In the genomic region with DNA sequence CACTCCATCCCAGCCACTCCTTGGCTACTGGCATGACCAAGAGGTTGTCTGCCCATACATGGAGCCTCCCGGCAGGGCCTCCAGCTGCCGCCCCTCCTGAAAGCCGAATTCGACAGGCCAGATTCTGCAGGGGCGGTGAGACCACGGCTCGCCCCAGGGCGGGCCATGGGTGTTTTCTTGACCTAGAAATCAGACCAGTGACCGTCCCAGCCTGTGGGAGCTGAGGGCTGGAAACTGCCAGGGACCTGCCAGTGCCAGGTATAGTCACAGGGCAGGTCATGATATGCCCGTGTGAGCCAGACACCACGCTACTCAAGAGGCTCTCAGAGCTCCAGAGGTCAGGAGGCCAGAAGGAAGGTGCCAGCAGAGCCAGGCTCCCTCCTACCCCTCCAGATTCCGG, we compare ENCODE assay signal across 16 cellular contexts. TPM values are rescaled to one million over a fixed set of nuclear protein-coding genes. Genes with fewer than 3 reads are reported as not detected.
"Had no signal": no experiment of that assay in that cellular context is flagged by ENCODE, and none has a peak within 500 bp of the region (broad histone marks: within the 10 kb centered on the region; RNA-seq: fewer than 3 reads in every experiment).

No MANE protein-coding gene starts in this region.

- H3K4me3 ChIP-seq: hepatocyte, mucosa of descending colon, skin epidermis, thyroid gland had no signal

- ATAC-seq: activated T-cell treated with anti-CD3 and anti-CD28 coated beads, Interleukin-2, amount 50 U/mL, for 72 hours had no signal

- H3K27me3 ChIP-seq: hepatocyte, thyroid gland had no signal

- DNase-seq: activated CD4-positive, alpha-beta memory T cell treated with anti-CD3 and anti-CD28 coated beads, Interleukin-2, amount 10 ng/mL, durations not matched to agents 7 days and 5 days; activated CD8-positive, alpha-beta memory T cell treated with anti-CD3 and anti-CD28 coated beads, Interleukin-2, amount 50 U/mL, for 4 hours; activated naive CD4-positive, alpha-beta T cell; activated T-cell treated with anti-CD3 and anti-CD28 coated beads, Interleukin-2, amount 50 U/mL, for 72 hours; aorta; mucosa of descending colon; T-helper 1 cell; thyroid gland had no signal

- H3K27ac ChIP-seq: hepatocyte, skin epidermis, thyroid gland, VCaP had no signal

- H3K4me1 ChIP-seq: thyroid gland had no signal

- H3K9me3 ChIP-seq: mucosa of descending colon, thyroid gland had no signal

RNA-seq across cellular contexts. Expression of a gene that starts 21.2 kb away (rescaled TPM):
- total RNA-seq: activated CD4-positive, alpha-beta memory T cell treated with anti-CD3 and anti-CD28 coated beads, Interleukin-2, amount 10 ng/mL, durations not matched to agents 7 days and 5 days; activated T-cell treated with anti-CD3 and anti-CD28 coated beads, Interleukin-2, amount 50 U/mL, for 72 hours; bronchial epithelial cell; fibroblast of lung; frontal cortex; hepatocyte; omental fat pad; pulmonary artery endothelial cell; thyroid gland had no signal
- polyA plus RNA-seq: fibroblast of lung had no signal
